2 cellular contexts compared by ENCODE assay signal in genomic region chr16:85139888-85140339, GRCh38.
A peak's percentile ranks its signal among the peaks of the same experiment; 100 is the strongest.
TF ChIP-seq lines count a peak whose summit lies in the region.

No MANE protein-coding gene starts in this region.

TF ChIP-seq in HepG2, 621 proteins besides CTCF, POLR2A, EP300 and RAD21 (continues in another document):
- peak; percentile 54; the same call in 1 of the 2 replicates for TF ChIP-seq DMAP1 (CRISPR knock-in tag; IDR thresholded peaks at IDR 0.05)
- TF ChIP-seq ZNF124 (CRISPR knock-in tag; IDR thresholded peaks at IDR 0.05) = 0 out of 2 replicates have a peak, but pooled peaks have one; percentile 65
- TF ChIP-seq ZKSCAN8 (CRISPR knock-in tag; IDR thresholded peaks at IDR 0.05; ENCODE audit: borderline replicate concordance) = no peak; the same call in 1 of the 2 replicates
- peak; percentile 97 for TF ChIP-seq GATAD2A (CRISPR knock-in tag; IDR thresholded peaks at IDR 0.05)
- TF ChIP-seq MED1 (CRISPR knock-in tag; IDR thresholded peaks at IDR 0.05) = peak; percentile 41; the same call in 1 of the 2 replicates
- TF ChIP-seq SKI (IDR thresholded peaks at IDR 0.05; ENCODE audit: partially characterized antibody) = peak; percentile 14
- TF ChIP-seq GATA4 (IDR thresholded peaks at IDR 0.05; ENCODE audit: borderline replicate concordance, low read depth) = no peak
- TF ChIP-seq ZNF441 (CRISPR knock-in tag; IDR thresholded peaks at IDR 0.05; ENCODE audit: borderline replicate concordance) = no peak
- TF ChIP-seq NR2F6 (IDR thresholded peaks at IDR 0.05) = peak; percentile 55; the same call in 1 of the 2 replicates
- TF ChIP-seq NR2F6 (CRISPR knock-in tag; IDR thresholded peaks at IDR 0.05) = peak; percentile 77
- no peak for TF ChIP-seq PAX8 (CRISPR knock-in tag; IDR thresholded peaks at IDR 0.05; ENCODE audit: borderline replicate concordance)
- no peak for TF ChIP-seq ZFP41 (CRISPR knock-in tag; IDR thresholded peaks at IDR 0.05; ENCODE audit: borderline replicate concordance)
- TF ChIP-seq GTF2F1 (IDR thresholded peaks at IDR 0.05; ENCODE audit: low read length) = no peak
- no peak for TF ChIP-seq ZNF780A (CRISPR knock-in tag; IDR thresholded peaks at IDR 0.05)
- no peak for TF ChIP-seq MED13 (CRISPR knock-in tag; IDR thresholded peaks at IDR 0.05)
- TF ChIP-seq, protein P1, sequence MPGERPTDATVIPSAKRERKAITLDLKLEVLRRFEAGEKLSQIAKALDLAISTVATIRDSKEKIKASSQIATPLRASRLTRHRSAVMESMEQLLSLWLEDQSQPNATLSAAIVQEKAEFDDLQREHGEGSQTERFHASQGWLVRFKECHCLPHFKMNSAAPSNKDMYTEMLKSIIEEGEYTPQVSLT (CRISPR knock-in tag; IDR thresholded peaks at IDR 0.05; ENCODE audit: borderline replicate concordance, low read depth) = no peak
- 0 out of 2 replicates have a peak, but pooled peaks have one; percentile 30 for TF ChIP-seq SMC3 (IDR thresholded peaks at IDR 0.05; ENCODE audit: low read length)
- no peak for TF ChIP-seq ZBTB34 (CRISPR knock-in tag; IDR thresholded peaks at IDR 0.05)
- no peak for TF ChIP-seq U2AF1 (optimal IDR thresholded peaks at IDR 0.05; ENCODE audit: low read depth, low read length)
- TF ChIP-seq ZNF12 (CRISPR knock-in tag; IDR thresholded peaks at IDR 0.05) = no peak
- no peak for TF ChIP-seq ZNF839 (CRISPR knock-in tag; IDR thresholded peaks at IDR 0.05; ENCODE audit: borderline replicate concordance)
- TF ChIP-seq HOXA3 (CRISPR knock-in tag; IDR thresholded peaks at IDR 0.05) = peak; percentile 37; the same call in 1 of the 2 replicates
- TF ChIP-seq CAMTA2 (CRISPR knock-in tag; IDR thresholded peaks at IDR 0.05; ENCODE audit: borderline replicate concordance) = no peak
- TF ChIP-seq HHEX (CRISPR knock-in tag; IDR thresholded peaks at IDR 0.05) = 0 out of 2 replicates have a peak, but pooled peaks have one; percentile 7
- no peak for TF ChIP-seq ZNF17 (CRISPR knock-in tag; IDR thresholded peaks at IDR 0.05)
- TF ChIP-seq ZNF331 (CRISPR knock-in tag; IDR thresholded peaks at IDR 0.05) = peak; percentile 46; the same call in 1 of the 2 replicates
- TF ChIP-seq STAT5B (CRISPR knock-in tag; IDR thresholded peaks at IDR 0.05) = no peak
- TF ChIP-seq KMT2B (CRISPR knock-in tag; IDR thresholded peaks at IDR 0.05) = peak; percentile 63
- peak; percentile 68 for TF ChIP-seq PHF21A (CRISPR knock-in tag; IDR thresholded peaks at IDR 0.05)
- no peak for TF ChIP-seq ZNF180 (CRISPR knock-in tag; IDR thresholded peaks at IDR 0.05; ENCODE audit: borderline replicate concordance, low read depth)
- no peak for TF ChIP-seq ZSCAN29 (CRISPR knock-in tag; conservative IDR thresholded peaks at IDR 0.05)
- TF ChIP-seq GFI1 (CRISPR knock-in tag; IDR thresholded peaks at IDR 0.05; ENCODE audit: borderline replicate concordance) = peak; percentile 96
- TF ChIP-seq AKAP8 (CRISPR knock-in tag; IDR thresholded peaks at IDR 0.05) = 0 out of 2 replicates have a peak, but pooled peaks have one; percentile 8
- no peak for TF ChIP-seq SOX6 (IDR thresholded peaks at IDR 0.05)
- TF ChIP-seq SOX6 (CRISPR knock-in tag; IDR thresholded peaks at IDR 0.05) = peak; percentile 80
- TF ChIP-seq, protein P2, sequence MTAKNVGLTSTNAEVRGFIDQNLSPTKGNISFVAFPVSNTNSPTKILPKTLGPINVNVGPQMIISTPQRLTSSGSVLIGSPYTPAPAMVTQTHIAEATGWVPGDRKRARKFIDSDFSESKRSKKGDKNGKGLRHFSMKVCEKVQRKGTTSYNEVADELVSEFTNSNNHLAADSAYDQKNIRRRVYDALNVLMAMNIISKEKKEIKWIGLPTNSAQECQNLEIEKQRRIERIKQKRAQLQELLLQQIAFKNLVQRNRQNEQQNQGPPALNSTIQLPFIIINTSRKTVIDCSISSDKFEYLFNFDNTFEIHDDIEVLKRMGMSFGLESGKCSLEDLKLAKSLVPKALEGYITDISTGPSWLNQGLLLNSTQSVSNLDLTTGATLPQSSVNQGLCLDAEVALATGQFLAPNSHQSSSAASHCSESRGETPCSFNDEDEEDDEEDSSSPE (CRISPR knock-in tag; IDR thresholded peaks at IDR 0.05) = peak; percentile 55
- TF ChIP-seq SAFB2 (CRISPR knock-in tag; IDR thresholded peaks at IDR 0.05; ENCODE audit: borderline replicate concordance, low read depth) = no peak
- peak; percentile 77 for TF ChIP-seq SAP130 (CRISPR knock-in tag; IDR thresholded peaks at IDR 0.05; ENCODE audit: low read depth)
- no peak for TF ChIP-seq MAF1 (CRISPR knock-in tag; IDR thresholded peaks at IDR 0.05; ENCODE audit: borderline replicate concordance)
- TF ChIP-seq, protein P3, sequence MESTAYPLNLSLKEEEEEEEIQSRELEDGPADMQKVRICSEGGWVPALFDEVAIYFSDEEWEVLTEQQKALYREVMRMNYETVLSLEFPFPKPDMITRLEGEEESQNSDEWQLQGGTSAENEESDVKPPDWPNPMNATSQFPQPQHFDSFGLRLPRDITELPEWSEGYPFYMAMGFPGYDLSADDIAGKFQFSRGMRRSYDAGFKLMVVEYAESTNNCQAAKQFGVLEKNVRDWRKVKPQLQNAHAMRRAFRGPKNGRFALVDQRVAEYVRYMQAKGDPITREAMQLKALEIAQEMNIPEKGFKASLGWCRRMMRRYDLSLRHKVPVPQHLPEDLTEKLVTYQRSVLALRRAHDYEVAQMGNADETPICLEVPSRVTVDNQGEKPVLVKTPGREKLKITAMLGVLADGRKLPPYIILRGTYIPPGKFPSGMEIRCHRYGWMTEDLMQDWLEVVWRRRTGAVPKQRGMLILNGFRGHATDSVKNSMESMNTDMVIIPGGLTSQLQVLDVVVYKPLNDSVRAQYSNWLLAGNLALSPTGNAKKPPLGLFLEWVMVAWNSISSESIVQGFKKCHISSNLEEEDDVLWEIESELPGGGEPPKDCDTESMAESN (CRISPR knock-in tag; conservative IDR thresholded peaks at IDR 0.05) = peak; percentile 83; the same call in 1 of the 2 replicates
- peak; percentile 73 for TF ChIP-seq RARA (CRISPR knock-in tag; IDR thresholded peaks at IDR 0.05)
- no peak for TF ChIP-seq NFE2L2 (IDR thresholded peaks at IDR 0.05; ENCODE audit: low read length)

TF ChIP-seq in GM12878, 131 proteins besides CTCF, POLR2A, EP300 and RAD21:
- TF ChIP-seq IKZF1 (conservative IDR thresholded peaks at IDR 0.05) (peak; percentile 21; the same call in 1 of the 2 replicates), RUNX3 (IDR thresholded peaks at IDR 0.05; ENCODE audit: low read length) (peak; percentile 69; the same call in 1 of the 2 replicates), FOXM1 (IDR thresholded peaks at IDR 0.05; ENCODE audit: low read depth, low read length) (no peak), RFX5 (IDR thresholded peaks at IDR 0.05; ENCODE audit: low read depth, low read length) (no peak), ZNF207 (IDR thresholded peaks at IDR 0.05; ENCODE audit: borderline replicate concordance) (no peak), CHD1 (IDR thresholded peaks at IDR 0.05; ENCODE audit: low read depth, low read length) (no peak), PAX8 (IDR thresholded peaks at IDR 0.05) (no peak), RCOR1 (conservative IDR thresholded peaks at IDR 0.05; ENCODE audit: low read depth, low read length) (no peak), NR2C2 (IDR thresholded peaks at IDR 0.05; ENCODE audit: borderline replicate concordance, control insufficient read depth, insufficient read length, low read depth) (no peak), EED (IDR thresholded peaks at IDR 0.05; ENCODE audit: low read depth) (0 out of 2 replicates have a peak, but pooled peaks have one; percentile 16), EZH2 (IDR thresholded peaks at IDR 0.05; ENCODE audit: borderline replicate concordance, control insufficient read depth, low read depth, low read length) (no peak), EGR1 (IDR thresholded peaks at IDR 0.05; ENCODE audit: borderline replicate concordance in 1 of 2, low read depth in 2 of 2, low read length in 2 of 2) (peak in 1 of 2 experiments; percentile 62; a peak in 1 of 3 replicates), NR2F1 (conservative IDR thresholded peaks at IDR 0.05) (0 out of 2 replicates have a peak, but pooled peaks have one; percentile 31), MLLT1 (IDR thresholded peaks at IDR 0.05) (0 out of 2 replicates have a peak, but pooled peaks have one; percentile 39), ZNF687 (IDR thresholded peaks at IDR 0.05) (no peak), SIX5 (IDR thresholded peaks at IDR 0.05; ENCODE audit: low read depth, low read length, severe bottlenecking) (no peak), ZNF217 (IDR thresholded peaks at IDR 0.05) (peak; percentile 40; the same call in 1 of the 2 replicates), MTA2 (IDR thresholded peaks at IDR 0.05; ENCODE audit: low read depth) (0 out of 2 replicates have a peak, but pooled peaks have one; percentile 16), ZBTB11 (CRISPR knock-in tag; IDR thresholded peaks at IDR 0.05) (no peak)
- TF ChIP-seq, protein P4, sequence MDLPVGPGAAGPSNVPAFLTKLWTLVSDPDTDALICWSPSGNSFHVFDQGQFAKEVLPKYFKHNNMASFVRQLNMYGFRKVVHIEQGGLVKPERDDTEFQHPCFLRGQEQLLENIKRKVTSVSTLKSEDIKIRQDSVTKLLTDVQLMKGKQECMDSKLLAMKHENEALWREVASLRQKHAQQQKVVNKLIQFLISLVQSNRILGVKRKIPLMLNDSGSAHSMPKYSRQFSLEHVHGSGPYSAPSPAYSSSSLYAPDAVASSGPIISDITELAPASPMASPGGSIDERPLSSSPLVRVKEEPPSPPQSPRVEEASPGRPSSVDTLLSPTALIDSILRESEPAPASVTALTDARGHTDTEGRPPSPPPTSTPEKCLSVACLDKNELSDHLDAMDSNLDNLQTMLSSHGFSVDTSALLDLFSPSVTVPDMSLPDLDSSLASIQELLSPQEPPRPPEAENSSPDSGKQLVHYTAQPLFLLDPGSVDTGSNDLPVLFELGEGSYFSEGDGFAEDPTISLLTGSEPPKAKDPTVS (IDR thresholded peaks at IDR 0.05; ENCODE audit: low read depth, low read length) = no peak
- TF ChIP-seq, protein P5, sequence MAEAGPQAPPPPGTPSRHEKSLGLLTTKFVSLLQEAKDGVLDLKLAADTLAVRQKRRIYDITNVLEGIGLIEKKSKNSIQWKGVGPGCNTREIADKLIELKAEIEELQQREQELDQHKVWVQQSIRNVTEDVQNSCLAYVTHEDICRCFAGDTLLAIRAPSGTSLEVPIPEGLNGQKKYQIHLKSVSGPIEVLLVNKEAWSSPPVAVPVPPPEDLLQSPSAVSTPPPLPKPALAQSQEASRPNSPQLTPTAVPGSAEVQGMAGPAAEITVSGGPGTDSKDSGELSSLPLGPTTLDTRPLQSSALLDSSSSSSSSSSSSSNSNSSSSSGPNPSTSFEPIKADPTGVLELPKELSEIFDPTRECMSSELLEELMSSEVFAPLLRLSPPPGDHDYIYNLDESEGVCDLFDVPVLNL (IDR thresholded peaks at IDR 0.05; ENCODE audit: low read depth, low read length) = no peak
TF ChIP-seq in GM12878: peak in this region for 8.
